Comparison of ENCODE assay signal across 17 cellular contexts in the genomic region with DNA sequence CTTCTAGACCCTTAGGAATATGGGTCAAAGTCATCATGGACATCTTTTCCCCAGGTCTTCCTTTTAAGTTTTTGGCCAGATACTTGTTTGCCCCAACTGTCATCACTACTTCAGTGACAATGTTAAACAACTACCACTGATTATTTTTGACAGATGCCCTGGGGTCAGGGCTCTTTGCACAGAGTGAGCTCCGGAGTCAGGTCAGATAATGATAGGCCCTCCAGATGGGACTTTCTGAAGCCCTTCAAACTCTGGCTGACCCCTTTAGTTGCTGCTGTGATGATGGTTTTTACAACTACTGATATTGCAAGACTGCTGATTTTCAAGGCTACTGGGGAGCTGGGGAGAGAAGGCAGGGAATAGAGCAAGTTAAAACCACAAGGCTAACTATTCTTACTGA.
DNase-seq lines count a peak whose midpoint lies in the region; ATAC-seq and TF ChIP-seq lines count a peak whose summit lies in the region.
"Had no signal": no experiment of that assay in that cellular context is flagged by ENCODE, and none has a peak within 500 bp of the region (broad histone marks: within the 10 kb centered on the region; RNA-seq: fewer than 3 reads in every experiment).

No MANE protein-coding gene starts in this region.

- H3K9ac ChIP-seq in Loucy (ENCODE audit: low read depth, low read length, poor library complexity, severe bottlenecking) = no peak overlapping the region
- H3K9ac ChIP-seq: BLaER1 had no signal

- H3K4me3 ChIP-seq in left ventricle myocardium inferior = no peak overlapping the region
- no peak overlapping the region for H3K4me3 ChIP-seq in Loucy (ENCODE audit: low read length, poor library complexity, severe bottlenecking)
- H3K4me3 ChIP-seq in thyroid gland (replicated peaks in 1 of 3) = no peak overlapping the region
- H3K4me3 ChIP-seq: BLaER1, GM23338 had no signal

- no peaks in the 10 kb centered on the region for H3K9me2 ChIP-seq in Loucy (replicated peaks; ENCODE audit: low read depth, low read length)

- no peak overlapping the region for H3K27ac ChIP-seq in left ventricle myocardium inferior (replicated peaks)
- no peak overlapping the region for H3K27ac ChIP-seq in thyroid gland
- H3K27ac ChIP-seq: 22Rv1, BLaER1, C4-2B had no signal

- H2AFZ ChIP-seq in Loucy (ENCODE audit: low read length) = 0 out of 2 replicates have a peak overlapping the region, but pooled peaks have one; percentile 19
- H2AFZ ChIP-seq: GM23338 had no signal

- intact Hi-C loops in Right ventricle myocardium inferior (cut with DNase I) (no loop called here), left ventricle myocardium inferior (cut with micrococcal nuclease) (no loop called here), left ventricle myocardium superior (cut with micrococcal nuclease) (no loop called here), thyroid gland (cut with DNase I) (no loop called here)

- H3K27me3 ChIP-seq in left ventricle myocardium inferior (ENCODE audit: low read depth) (no peaks in the 10 kb centered on the region), Loucy (ENCODE audit: insufficient read depth, low read length, poor library complexity, severe bottlenecking) (no peaks in the 10 kb centered on the region), thyroid gland (no peaks in the 10 kb centered on the region)
- H3K27me3 ChIP-seq: BLaER1 had no signal

- TF ChIP-seq POLR2A in thyroid gland (IDR thresholded peaks at IDR 0.05) = no peak

- no peak for TF ChIP-seq CTCF in left ventricle myocardium inferior (IDR thresholded peaks at IDR 0.05; ENCODE audit: borderline replicate concordance)
- no peak for TF ChIP-seq CTCF in Loucy (conservative IDR thresholded peaks at IDR 0.05; ENCODE audit: low read length)
- no peak for TF ChIP-seq CTCF in thyroid gland (IDR thresholded peaks at IDR 0.05)

- no peak overlapping the region for H3K4me2 ChIP-seq in Loucy (ENCODE audit: low read depth, low read length, poor library complexity, severe bottlenecking)
- H3K4me2 ChIP-seq: BLaER1, GM23338 had no signal

- no peaks in the 10 kb centered on the region for H4K20me1 ChIP-seq in Loucy (ENCODE audit: insufficient read depth, low read length, poor library complexity, severe bottlenecking)
- H4K20me1 ChIP-seq: BLaER1 had no signal

- H3K4me1 ChIP-seq in left ventricle myocardium inferior (peaks cover 11% of the 10 kb centered on the region), Loucy (ENCODE audit: insufficient read depth, low read length, poor library complexity, severe bottlenecking) (no peaks in the 10 kb centered on the region), thyroid gland (no peaks in the 10 kb centered on the region)

- no peaks in the 10 kb centered on the region for H3K79me2 ChIP-seq in Loucy (ENCODE audit: insufficient read depth, low read length)

- H3K36me3 ChIP-seq in left ventricle myocardium inferior (no peaks in the 10 kb centered on the region), Loucy (ENCODE audit: insufficient read depth, low read length) (no peaks in the 10 kb centered on the region), thyroid gland (no peaks in the 10 kb centered on the region)
- H3K36me3 ChIP-seq: BLaER1 had no signal

- ATAC-seq in Right ventricle myocardium inferior = peak; percentile 86
- ATAC-seq in left ventricle myocardium superior = peak; percentile 81
- ATAC-seq: CD8-positive, alpha-beta T cell; GM23338; HCT116 had no signal

- WGBS in thyroid gland, 2 donors = 73 to 91% methylated on average over 1 of the region's 1 CpG

- H3K9me3 ChIP-seq in left ventricle myocardium inferior (replicated peaks) = peaks cover 15% of the 10 kb centered on the region
- peaks cover 4% of the 10 kb centered on the region; the same call in 1 of the 2 replicates for H3K9me3 ChIP-seq in Loucy (ENCODE audit: insufficient read depth, low read depth, low read length)
- no peaks in the 10 kb centered on the region for H3K9me3 ChIP-seq in thyroid gland

- no peaks in the 10 kb centered on the region for H3F3A ChIP-seq in Loucy (ENCODE audit: low read depth)

- DNase-seq in Right ventricle myocardium inferior (ENCODE audit: missing footprints) (no peak), left ventricle myocardium inferior (no peak), left ventricle myocardium superior (no peak), ecto neural progenitor cell (ENCODE audit: low spot score) (no peak), thyroid gland (no peak)
- DNase-seq: CD4-positive, CD25-positive, alpha-beta regulatory T cell; CD8-positive, alpha-beta T cell; DMS 273 treated with DMSO at 0.1 percent for 48 hours; DMS79; GF-D8; H9 had no signal
